34 cellular contexts compared by ENCODE assay signal in the genomic region with DNA sequence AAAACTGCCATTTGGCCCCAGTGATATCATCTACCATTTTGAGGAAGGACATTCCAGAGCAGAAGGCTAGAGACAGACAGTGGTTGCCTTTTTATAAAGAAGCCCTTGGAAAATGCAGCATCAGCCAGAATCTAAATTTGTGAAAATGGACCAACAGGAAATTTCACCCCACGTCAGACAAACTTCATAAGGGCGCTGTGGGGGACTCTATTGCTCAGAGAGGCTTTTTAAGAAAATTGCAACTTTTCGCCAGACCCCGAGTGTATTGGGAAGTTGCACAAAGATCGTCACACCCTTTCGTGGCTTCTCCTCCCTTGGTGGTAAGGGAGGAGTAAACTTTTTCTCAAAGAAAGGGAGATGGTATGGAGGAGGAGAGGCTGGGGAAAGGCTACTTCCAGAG. TPM values are rescaled to one million over a fixed set of nuclear protein-coding genes. Genes with fewer than 3 reads are reported as not detected.
"Had no signal": no experiment of that assay in that cellular context is flagged by ENCODE, and none has a peak within 500 bp of the region (broad histone marks: within the 10 kb centered on the region; RNA-seq: fewer than 3 reads in every experiment).

No MANE protein-coding gene starts in this region.

- DNase-seq: activated B cell treated with CpG ODN at 0.5 μM for 24 hours; activated CD4-positive, alpha-beta memory T cell treated with anti-CD3 and anti-CD28 coated beads for 36 hours; activated CD4-positive, alpha-beta T cell treated with anti-CD3 and anti-CD28 coated beads for 4 hours; activated CD4-positive, alpha-beta T cell treated with anti-CD3 and anti-CD28 coated beads, Interleukin-2, amount 10 ng/mL, durations not matched to agents 24 days and 14 days; activated CD4-positive, alpha-beta T cell treated with anti-CD3 and anti-CD28 coated beads, Interleukin-2, amount 50 U/mL, for 1 hour; activated CD4-positive, alpha-beta T cell treated with anti-CD3 and anti-CD28 coated beads, Interleukin-2, amount 50 U/mL, for 4 hours; activated CD4-positive, CD25-positive, alpha-beta regulatory T cell treated with anti-CD3 and anti-CD28 coated beads, Interleukin-2, amount 50 U/mL, for 72 hours; activated CD8-positive, alpha-beta memory T cell treated with anti-CD3 and anti-CD28 coated beads, Interleukin-2, amount 50 U/mL, for 48 hours; activated CD8-positive, alpha-beta T cell treated with anti-CD3 and anti-CD28 coated beads for 36 hours; activated effector memory CD4-positive, alpha-beta T cell treated with Interleukin-2 at 50 U/mL for 16 hours; activated gamma-delta T cell; activated naive CD4-positive, alpha-beta T cell treated with anti-CD3 and anti-CD28 coated beads, Interleukin-2, amount 10 ng/mL, durations not matched to agents 7 days and 5 days; activated naive CD4-positive, alpha-beta T cell treated with Interleukin-2 at 50 U/mL for 16 hours; activated naive CD8-positive, alpha-beta T cell treated with anti-CD3 and anti-CD28 coated beads, Interleukin-2, amount 10 ng/mL, durations not matched to agents 7 days and 5 days; activated naive CD8-positive, alpha-beta T cell treated with anti-CD3 and anti-CD28 coated beads, Interleukin-2, amount 50 U/mL, for 24 hours; activated T-cell treated with anti-CD3 and anti-CD28 coated beads, Interleukin-2, amount 50 U/mL, for 24 hours; activated T-cell treated with anti-CD3 and anti-CD28 coated beads, Interleukin-2, amount 50 U/mL, for 48 hours; amygdala; anterior cingulate cortex; body of pancreas; brain microvascular endothelial cell; central memory CD4-positive, alpha-beta T cell; T-helper 17 cell had no signal

- H3K36me3 Mint-ChIP-seq: activated CD4-positive, alpha-beta memory T cell treated with anti-CD3 and anti-CD28 coated beads for 36 hours; activated naive CD4-positive, alpha-beta T cell treated with anti-CD3 and anti-CD28 coated beads, Interleukin-2, amount 10 ng/mL, durations not matched to agents 7 days and 5 days; activated naive CD4-positive, alpha-beta T cell treated with anti-CD3 and anti-CD28 coated beads, Interleukin-2, amount 50 U/mL, for 24 hours; activated naive CD8-positive, alpha-beta T cell; activated naive CD8-positive, alpha-beta T cell treated with anti-CD3 and anti-CD28 coated beads, Interleukin-2, amount 10 ng/mL, durations not matched to agents 7 days and 5 days had no signal

- H3K4me3 ChIP-seq: body of pancreas, breast epithelium had no signal

- H3K4me1 ChIP-seq: breast epithelium had no signal

- ATAC-seq: activated CD8-positive, alpha-beta T cell treated with anti-CD3 and anti-CD28 coated beads for 36 hours; activated naive CD8-positive, alpha-beta T cell treated with anti-CD3 and anti-CD28 coated beads, Interleukin-2, amount 50 U/mL, for 24 hours; body of pancreas; T-helper 17 cell had no signal

- H3K27ac Mint-ChIP-seq: activated B cell treated with CpG ODN at 0.5 μM for 24 hours; activated CD4-positive, alpha-beta memory T cell treated with anti-CD3 and anti-CD28 coated beads for 36 hours; activated CD4-positive, alpha-beta T cell treated with anti-CD3 and anti-CD28 coated beads, Interleukin-2, amount 10 ng/mL, durations not matched to agents 24 days and 14 days; activated CD8-positive, alpha-beta T cell treated with anti-CD3 and anti-CD28 coated beads for 36 hours; activated naive CD4-positive, alpha-beta T cell treated with anti-CD3 and anti-CD28 coated beads, Interleukin-2, amount 10 ng/mL, durations not matched to agents 7 days and 5 days; activated naive CD4-positive, alpha-beta T cell treated with anti-CD3 and anti-CD28 coated beads, Interleukin-2, amount 50 U/mL, for 24 hours; activated naive CD8-positive, alpha-beta T cell; activated naive CD8-positive, alpha-beta T cell treated with anti-CD3 and anti-CD28 coated beads, Interleukin-2, amount 10 ng/mL, durations not matched to agents 7 days and 5 days; activated naive CD8-positive, alpha-beta T cell treated with anti-CD3 and anti-CD28 coated beads, Interleukin-2, amount 50 U/mL, for 24 hours; activated T-cell treated with anti-CD3 and anti-CD28 coated beads, Interleukin-2, amount 50 U/mL, for 24 hours; activated T-helper 2 cell treated with anti-CD3 and anti-CD28 coated beads, Interferon-gamma antibody, Interleukin-2, Interleukin-4, amounts not matched to agents 10 μg/mL and 5 μg/mL and 100 μg/mL, durations not matched to agents 14 hours and 24 hours and 36 hours; T-helper 17 cell had no signal

- H3K36me3 ChIP-seq: brain microvascular endothelial cell, breast epithelium had no signal

- H3K27ac ChIP-seq: body of pancreas, brain microvascular endothelial cell, breast epithelium, VCaP had no signal

- H3K9me3 Mint-ChIP-seq: activated B cell treated with CpG ODN at 0.5 μM for 24 hours; activated CD4-positive, alpha-beta memory T cell treated with anti-CD3 and anti-CD28 coated beads for 36 hours; activated CD4-positive, alpha-beta T cell treated with anti-CD3 and anti-CD28 coated beads, Interleukin-2, amount 10 ng/mL, durations not matched to agents 24 days and 14 days; activated CD8-positive, alpha-beta T cell treated with anti-CD3 and anti-CD28 coated beads for 36 hours; activated naive CD4-positive, alpha-beta T cell treated with anti-CD3 and anti-CD28 coated beads, Interleukin-2, amount 10 ng/mL, durations not matched to agents 7 days and 5 days; activated naive CD4-positive, alpha-beta T cell treated with anti-CD3 and anti-CD28 coated beads, Interleukin-2, amount 50 U/mL, for 24 hours; activated naive CD8-positive, alpha-beta T cell treated with anti-CD3 and anti-CD28 coated beads, Interleukin-2, amount 10 ng/mL, durations not matched to agents 7 days and 5 days; activated naive CD8-positive, alpha-beta T cell treated with anti-CD3 and anti-CD28 coated beads, Interleukin-2, amount 50 U/mL, for 24 hours; activated T-cell treated with anti-CD3 and anti-CD28 coated beads, Interleukin-2, amount 50 U/mL, for 24 hours; activated T-helper 2 cell treated with anti-CD3 and anti-CD28 coated beads, Interferon-gamma antibody, Interleukin-2, Interleukin-4, amounts not matched to agents 10 μg/mL and 5 μg/mL and 100 μg/mL, durations not matched to agents 14 hours and 24 hours and 36 hours had no signal

- H3K4me3 Mint-ChIP-seq: activated B cell treated with CpG ODN at 0.5 μM for 24 hours; activated CD4-positive, alpha-beta memory T cell treated with anti-CD3 and anti-CD28 coated beads for 36 hours; activated CD4-positive, alpha-beta T cell treated with anti-CD3 and anti-CD28 coated beads, Interleukin-2, amount 10 ng/mL, durations not matched to agents 24 days and 14 days; activated CD8-positive, alpha-beta T cell treated with anti-CD3 and anti-CD28 coated beads for 36 hours; activated naive CD4-positive, alpha-beta T cell treated with anti-CD3 and anti-CD28 coated beads, Interleukin-2, amount 10 ng/mL, durations not matched to agents 7 days and 5 days; activated naive CD4-positive, alpha-beta T cell treated with anti-CD3 and anti-CD28 coated beads, Interleukin-2, amount 50 U/mL, for 24 hours; activated naive CD8-positive, alpha-beta T cell; activated naive CD8-positive, alpha-beta T cell treated with anti-CD3 and anti-CD28 coated beads, Interleukin-2, amount 10 ng/mL, durations not matched to agents 7 days and 5 days; activated naive CD8-positive, alpha-beta T cell treated with anti-CD3 and anti-CD28 coated beads, Interleukin-2, amount 50 U/mL, for 24 hours; activated T-cell treated with anti-CD3 and anti-CD28 coated beads, Interleukin-2, amount 50 U/mL, for 24 hours; T-helper 17 cell had no signal

- FAIRE-seq: astrocyte, colon, TTC549 had no signal

- H3K9me3 ChIP-seq: body of pancreas, breast epithelium had no signal

RNA-seq across cellular contexts. Expression of gene ALX4, which starts 12.3 kb away (rescaled TPM):
- total RNA-seq: activated B cell treated with CpG ODN at 0.5 μM for 24 hours; activated CD4-positive, alpha-beta memory T cell treated with anti-CD3 and anti-CD28 coated beads for 36 hours; activated CD4-positive, alpha-beta T cell treated with anti-CD3 and anti-CD28 coated beads, Interleukin-2, amount 10 ng/mL, durations not matched to agents 24 days and 14 days; activated CD8-positive, alpha-beta memory T cell treated with anti-CD3 and anti-CD28 coated beads for 36 hours; activated CD8-positive, alpha-beta T cell treated with anti-CD3 and anti-CD28 coated beads for 36 hours; activated naive CD8-positive, alpha-beta T cell treated with anti-CD3 and anti-CD28 coated beads, Interleukin-2, amount 10 ng/mL, durations not matched to agents 7 days and 5 days; activated T-helper 2 cell treated with anti-CD3 and anti-CD28 coated beads, Interferon-gamma antibody, Interleukin-2, Interleukin-4, amounts not matched to agents 10 μg/mL and 5 μg/mL and 100 μg/mL, durations not matched to agents 14 hours and 24 hours and 36 hours; astrocyte; body of pancreas; T-helper 1 cell treated with Interleukin-12 subunit alpha and Interleukin-12 subunit beta and Interleukin-4 antibody, amounts not matched to agents 30 ng/mL and 1 ng/mL, for 36 hours; T-helper 17 cell; T-helper 2 cell treated with Interferon-gamma antibody and Interleukin-4, amounts not matched to agents 100 ng/mL and 5 ng/mL, for 36 hours had no signal
